34 cellular contexts compared by ENCODE assay signal in the genomic region with DNA sequence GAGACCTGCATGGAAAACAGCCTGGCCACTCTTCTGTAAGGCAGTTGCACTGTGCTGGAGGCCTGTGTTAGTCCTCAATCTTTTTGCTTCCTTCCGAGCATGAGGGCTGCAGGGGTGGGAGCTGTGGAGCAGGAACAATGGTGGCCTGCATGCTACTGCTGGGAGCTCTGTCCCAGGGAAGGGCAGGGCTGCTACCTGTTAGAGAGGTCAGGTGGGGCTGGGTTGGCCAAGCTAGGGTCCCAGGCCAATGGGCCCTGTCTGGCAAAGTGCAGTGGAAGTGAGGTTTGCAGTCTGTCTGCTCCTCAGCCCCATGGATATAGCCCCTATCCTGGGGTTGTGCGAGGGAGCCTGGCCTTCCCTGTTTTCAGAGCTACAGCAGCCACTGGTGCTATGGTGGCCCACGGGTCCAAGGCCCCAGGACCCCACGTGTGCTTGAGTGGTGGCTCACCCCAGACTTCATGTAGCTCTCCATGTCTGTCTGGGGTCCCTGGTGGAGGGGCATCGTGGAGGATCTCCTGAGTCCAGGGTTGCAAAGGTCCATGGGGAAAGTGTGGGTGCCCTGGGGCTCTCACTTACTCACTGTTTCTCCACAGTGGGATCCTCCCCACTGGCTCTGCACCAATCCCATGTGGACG.
"Had no signal": no experiment of that assay in that cellular context is flagged by ENCODE, and none has a peak within 500 bp of the region (broad histone marks: within the 10 kb centered on the region; RNA-seq: fewer than 3 reads in every experiment).

No MANE protein-coding gene starts in this region.

- H3K27me3 ChIP-seq: adrenal gland, body of pancreas, cardiac muscle cell, dorsolateral prefrontal cortex had no signal

- H3K4me1 Mint-ChIP-seq: activated CD4-positive, alpha-beta T cell treated with anti-CD3 and anti-CD28 coated beads for 36 hours; activated CD4-positive, alpha-beta T cell treated with anti-CD3 and anti-CD28 coated beads, Interleukin-2, amount 10 ng/mL, durations not matched to agents 24 days and 14 days; activated CD8-positive, alpha-beta memory T cell treated with anti-CD3 and anti-CD28 coated beads, Interleukin-2, amount 10 ng/mL, durations not matched to agents 7 days and 5 days; activated naive CD4-positive, alpha-beta T cell treated with anti-CD3 and anti-CD28 coated beads, Interleukin-2, amount 50 U/mL, for 24 hours; activated naive CD8-positive, alpha-beta T cell treated with anti-CD3 and anti-CD28 coated beads for 36 hours; activated naive CD8-positive, alpha-beta T cell treated with anti-CD3 and anti-CD28 coated beads, Interleukin-2, amount 50 U/mL, for 24 hours had no signal

- H3K9me3 ChIP-seq: adrenal gland, body of pancreas had no signal

- H3K4me1 ChIP-seq: adrenal gland, body of pancreas had no signal

- DNase-seq: activated CD4-positive, alpha-beta memory T cell treated with anti-CD3 and anti-CD28 coated beads for 36 hours; activated CD4-positive, alpha-beta T cell treated with anti-CD3 and anti-CD28 coated beads for 36 hours; activated CD4-positive, alpha-beta T cell treated with anti-CD3 and anti-CD28 coated beads, Interleukin-2, amount 10 ng/mL, durations not matched to agents 24 days and 14 days; activated CD4-positive, CD25-positive, alpha-beta regulatory T cell; activated CD4-positive, CD25-positive, alpha-beta regulatory T cell treated with anti-CD3 and anti-CD28 coated beads, Interleukin-2, amount 50 U/mL, for 72 hours; activated CD8-positive, alpha-beta memory T cell treated with anti-CD3 and anti-CD28 coated beads, Interleukin-2, amount 10 ng/mL, durations not matched to agents 7 days and 5 days; activated CD8-positive, alpha-beta memory T cell treated with anti-CD3 and anti-CD28 coated beads, Interleukin-2, amount 50 U/mL, for 4 hours; activated CD8-positive, alpha-beta T cell treated with anti-CD3 and anti-CD28 coated beads, Interleukin-2, amount 10 ng/mL, durations not matched to agents 7 days and 5 days; activated effector memory CD4-positive, alpha-beta T cell treated with anti-CD3 and anti-CD28 coated beads, Interleukin-2, amount 50 U/mL, for 16 hours; activated naive CD4-positive, alpha-beta T cell treated with anti-CD3 and anti-CD28 coated beads for 36 hours; activated naive CD8-positive, alpha-beta T cell treated with anti-CD3 and anti-CD28 coated beads for 36 hours; activated naive CD8-positive, alpha-beta T cell treated with anti-CD3 and anti-CD28 coated beads, Interleukin-2, amount 50 U/mL, for 24 hours; activated T-cell treated with anti-CD3 and anti-CD28 coated beads, Interleukin-2, amount 50 U/mL, for 1 hour; activated T-cell treated with anti-CD3 and anti-CD28 coated beads, Interleukin-2, amount 50 U/mL, for 48 hours; adrenal gland; amygdala; aorta; body of pancreas; central memory CD4-positive, alpha-beta T cell; cerebellar nuclear complex; dorsolateral prefrontal cortex; effector memory CD4-positive, alpha-beta T cell; foreskin fibroblast; glutamatergic neuron; T-helper 2 cell had no signal

- ATAC-seq: activated CD4-positive, alpha-beta T cell treated with anti-CD3 and anti-CD28 coated beads for 36 hours; activated CD8-positive, alpha-beta memory T cell treated with anti-CD3 and anti-CD28 coated beads, Interleukin-2, amount 10 ng/mL, durations not matched to agents 7 days and 5 days; activated CD8-positive, alpha-beta T cell treated with anti-CD3 and anti-CD28 coated beads, Interleukin-2, amount 10 ng/mL, durations not matched to agents 7 days and 5 days; activated naive CD8-positive, alpha-beta T cell treated with anti-CD3 and anti-CD28 coated beads, Interleukin-2, amount 50 U/mL, for 24 hours; body of pancreas; esophagus mucosa had no signal

- FAIRE-seq: frontal cortex had no signal

- H3K9me3 Mint-ChIP-seq: activated naive CD4-positive, alpha-beta T cell treated with anti-CD3 and anti-CD28 coated beads, Interleukin-2, amount 50 U/mL, for 24 hours had no signal

- H3K36me3 Mint-ChIP-seq: activated CD4-positive, alpha-beta memory T cell treated with anti-CD3 and anti-CD28 coated beads for 36 hours; activated CD8-positive, alpha-beta memory T cell treated with anti-CD3 and anti-CD28 coated beads, Interleukin-2, amount 10 ng/mL, durations not matched to agents 7 days and 5 days; activated naive CD4-positive, alpha-beta T cell treated with anti-CD3 and anti-CD28 coated beads, Interleukin-2, amount 50 U/mL, for 24 hours had no signal

- H3K27ac Mint-ChIP-seq: activated CD4-positive, alpha-beta memory T cell treated with anti-CD3 and anti-CD28 coated beads for 36 hours; activated CD4-positive, alpha-beta T cell treated with anti-CD3 and anti-CD28 coated beads for 36 hours; activated CD4-positive, alpha-beta T cell treated with anti-CD3 and anti-CD28 coated beads, Interleukin-2, amount 10 ng/mL, durations not matched to agents 24 days and 14 days; activated CD8-positive, alpha-beta memory T cell treated with anti-CD3 and anti-CD28 coated beads, Interleukin-2, amount 10 ng/mL, durations not matched to agents 7 days and 5 days; activated CD8-positive, alpha-beta T cell treated with anti-CD3 and anti-CD28 coated beads, Interleukin-2, amount 10 ng/mL, durations not matched to agents 7 days and 5 days; activated naive CD4-positive, alpha-beta T cell treated with anti-CD3 and anti-CD28 coated beads for 36 hours; activated naive CD4-positive, alpha-beta T cell treated with anti-CD3 and anti-CD28 coated beads, Interleukin-2, amount 50 U/mL, for 24 hours; activated naive CD8-positive, alpha-beta T cell treated with anti-CD3 and anti-CD28 coated beads for 36 hours; activated naive CD8-positive, alpha-beta T cell treated with anti-CD3 and anti-CD28 coated beads, Interleukin-2, amount 50 U/mL, for 24 hours; activated T-helper 1 cell treated with anti-CD3 and anti-CD28 coated beads, Interleukin-12 subunit alpha, Interleukin-12 subunit beta, Interleukin-2, Interleukin-4 antibody, amounts not matched to agents 30 ng/mL and 10 ng/mL and 1 ng/mL, durations not matched to agents 14 hours and 24 hours and 36 hours; activated T-helper 2 cell treated with anti-CD3 and anti-CD28 coated beads, Interferon-gamma antibody, Interleukin-2, Interleukin-4, amounts not matched to agents 10 μg/mL and 5 μg/mL and 100 μg/mL, durations not matched to agents 14 hours and 24 hours and 36 hours; dendritic cell treated with granulocyte-macrophage colony-stimulating factor and Interleukin-4, amounts not matched to agents 40 ng/mL and 50 ng/mL, for 4 days; endodermal cell had no signal

- H3K4me3 Mint-ChIP-seq: activated CD4-positive, alpha-beta memory T cell treated with anti-CD3 and anti-CD28 coated beads for 36 hours; activated CD4-positive, alpha-beta T cell treated with anti-CD3 and anti-CD28 coated beads for 36 hours; activated CD4-positive, alpha-beta T cell treated with anti-CD3 and anti-CD28 coated beads, Interleukin-2, amount 10 ng/mL, durations not matched to agents 24 days and 14 days; activated CD8-positive, alpha-beta memory T cell treated with anti-CD3 and anti-CD28 coated beads, Interleukin-2, amount 10 ng/mL, durations not matched to agents 7 days and 5 days; activated CD8-positive, alpha-beta T cell treated with anti-CD3 and anti-CD28 coated beads, Interleukin-2, amount 10 ng/mL, durations not matched to agents 7 days and 5 days; activated naive CD4-positive, alpha-beta T cell treated with anti-CD3 and anti-CD28 coated beads for 36 hours; activated naive CD4-positive, alpha-beta T cell treated with anti-CD3 and anti-CD28 coated beads, Interleukin-2, amount 50 U/mL, for 24 hours; activated naive CD8-positive, alpha-beta T cell treated with anti-CD3 and anti-CD28 coated beads for 36 hours; activated naive CD8-positive, alpha-beta T cell treated with anti-CD3 and anti-CD28 coated beads, Interleukin-2, amount 50 U/mL, for 24 hours; activated T-helper 1 cell treated with anti-CD3 and anti-CD28 coated beads, Interleukin-12 subunit alpha, Interleukin-12 subunit beta, Interleukin-2, Interleukin-4 antibody, amounts not matched to agents 30 ng/mL and 10 ng/mL and 1 ng/mL, durations not matched to agents 14 hours and 24 hours and 36 hours; dendritic cell treated with granulocyte-macrophage colony-stimulating factor and Interleukin-4, amounts not matched to agents 40 ng/mL and 50 ng/mL, for 4 days; endodermal cell had no signal

- H3K36me3 ChIP-seq: adrenal gland, cardiac muscle cell had no signal

- H3K27ac ChIP-seq: adrenal gland, body of pancreas, cardiac muscle cell, coronary artery, dorsolateral prefrontal cortex had no signal

- H3K4me3 ChIP-seq: adrenal gland, body of pancreas, cardiac muscle cell, coronary artery, dorsolateral prefrontal cortex had no signal
